Comparison of ENCODE assay signal across 1 cellular context in the genomic region with DNA sequence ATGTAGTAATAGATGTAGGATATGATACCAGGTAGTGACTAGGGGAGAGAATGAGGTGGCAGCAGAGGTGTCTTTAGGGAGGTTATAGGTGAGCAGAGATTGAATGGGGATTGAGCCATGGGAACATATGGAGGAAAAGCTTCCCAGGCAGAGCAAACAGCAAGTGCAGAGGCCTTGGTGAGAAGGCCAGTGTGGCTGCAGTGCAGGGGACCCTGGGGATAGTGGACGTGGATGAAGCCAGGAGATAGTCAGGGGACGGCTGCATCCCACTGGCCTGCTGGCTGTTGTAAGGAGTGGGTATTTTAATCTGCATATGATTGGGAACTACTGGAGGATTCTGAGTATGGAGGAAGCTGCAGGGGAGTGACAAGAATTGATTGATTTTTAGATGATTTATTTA.
TF ChIP-seq lines count a peak whose summit lies in the region.

No MANE protein-coding gene starts in this region.

TF ChIP-seq in WTC11, 78 proteins besides CTCF, POLR2A, EP300 and RAD21 (continued from another document):
- TF ChIP-seq, protein P1, sequence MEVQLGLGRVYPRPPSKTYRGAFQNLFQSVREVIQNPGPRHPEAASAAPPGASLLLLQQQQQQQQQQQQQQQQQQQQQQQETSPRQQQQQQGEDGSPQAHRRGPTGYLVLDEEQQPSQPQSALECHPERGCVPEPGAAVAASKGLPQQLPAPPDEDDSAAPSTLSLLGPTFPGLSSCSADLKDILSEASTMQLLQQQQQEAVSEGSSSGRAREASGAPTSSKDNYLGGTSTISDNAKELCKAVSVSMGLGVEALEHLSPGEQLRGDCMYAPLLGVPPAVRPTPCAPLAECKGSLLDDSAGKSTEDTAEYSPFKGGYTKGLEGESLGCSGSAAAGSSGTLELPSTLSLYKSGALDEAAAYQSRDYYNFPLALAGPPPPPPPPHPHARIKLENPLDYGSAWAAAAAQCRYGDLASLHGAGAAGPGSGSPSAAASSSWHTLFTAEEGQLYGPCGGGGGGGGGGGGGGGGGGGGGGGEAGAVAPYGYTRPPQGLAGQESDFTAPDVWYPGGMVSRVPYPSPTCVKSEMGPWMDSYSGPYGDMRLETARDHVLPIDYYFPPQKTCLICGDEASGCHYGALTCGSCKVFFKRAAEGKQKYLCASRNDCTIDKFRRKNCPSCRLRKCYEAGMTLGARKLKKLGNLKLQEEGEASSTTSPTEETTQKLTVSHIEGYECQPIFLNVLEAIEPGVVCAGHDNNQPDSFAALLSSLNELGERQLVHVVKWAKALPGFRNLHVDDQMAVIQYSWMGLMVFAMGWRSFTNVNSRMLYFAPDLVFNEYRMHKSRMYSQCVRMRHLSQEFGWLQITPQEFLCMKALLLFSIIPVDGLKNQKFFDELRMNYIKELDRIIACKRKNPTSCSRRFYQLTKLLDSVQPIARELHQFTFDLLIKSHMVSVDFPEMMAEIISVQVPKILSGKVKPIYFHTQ (CRISPR knock-in tag; IDR thresholded peaks at IDR 0.05): no peak
- no peak for TF ChIP-seq NFE2L1 (CRISPR knock-in tag; IDR thresholded peaks at IDR 0.05)
TF ChIP-seq in WTC11: peak in this region for 0.
